In the genomic region with DNA sequence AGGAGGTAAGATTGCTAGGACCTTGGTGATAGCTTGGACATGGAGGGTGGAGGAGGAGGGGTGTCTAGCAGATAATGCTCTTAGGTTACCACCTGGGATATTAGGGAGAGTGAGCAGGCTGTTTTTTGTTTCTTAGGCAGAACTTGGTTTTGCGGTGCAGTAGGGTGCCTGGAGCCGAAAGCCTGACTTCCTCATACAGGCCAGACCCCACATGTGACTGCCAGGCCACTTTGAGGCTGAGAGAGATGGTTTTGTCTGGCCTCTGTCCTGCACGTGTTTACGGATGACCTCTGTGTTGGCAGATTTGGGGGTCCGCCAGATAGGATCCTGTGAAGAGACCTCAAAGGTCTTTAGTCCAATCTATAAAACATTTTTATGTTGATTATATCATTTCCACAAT, we compare ENCODE assay signal across 10 cellular contexts. TPM values are rescaled to one million over a fixed set of nuclear protein-coding genes. Genes with fewer than 3 reads are reported as not detected.
A peak's percentile ranks its signal among the peaks of the same experiment; 100 is the strongest.
DNase-seq lines count a peak whose midpoint lies in the region; ATAC-seq and TF ChIP-seq lines count a peak whose summit lies in the region.
"Not testable (repeated sequence)": the region's sequence is repeated elsewhere in the genome, so short reads cannot be mapped to it uniquely, and the experiment has no call there.
"Had no signal": no experiment of that assay in that cellular context is flagged by ENCODE, and none has a peak within 500 bp of the region (broad histone marks: within the 10 kb centered on the region; RNA-seq: fewer than 3 reads in every experiment).

No MANE protein-coding gene starts in this region.

- H3K4me1 Mint-ChIP-seq in HFFc6 (ENCODE audit: low read depth): peaks cover 19% of the 10 kb centered on the region
- peaks cover 6 to 14% (median 10%) of the 10 kb centered on the region in 3 donors for H3K4me1 Mint-ChIP-seq in T-cell
- H3K4me1 Mint-ChIP-seq in activated T-helper 1 cell treated with anti-CD3 and anti-CD28 coated beads, Interleukin-12 subunit alpha, Interleukin-12 subunit beta, Interleukin-2, Interleukin-4 antibody, amounts not matched to agents 30 ng/mL and 10 ng/mL and 1 ng/mL, durations not matched to agents 14 hours and 24 hours and 36 hours (ENCODE audit: low read depth): not testable (repeated sequence)
- peaks cover 5 to 10% (median 9%) of the 10 kb centered on the region in 7 donors for H3K4me1 Mint-ChIP-seq in naive thymus-derived CD4-positive, alpha-beta T cell

- not testable (repeated sequence) for H3K9me3 ChIP-seq in naive thymus-derived CD4-positive, alpha-beta T cell (ENCODE audit: control insufficient read depth in 2 of 3, low read length in 3 of 3)

- CTCF ChIA-PET in T-cell (lab: Charles Lee); naive thymus-derived CD4-positive, alpha-beta T cell (lab: Charles Lee): not testable (repeated sequence)

- H3K36me3 Mint-ChIP-seq in HFFc6 (ENCODE audit: low read depth); T-cell; activated T-helper 1 cell treated with anti-CD3 and anti-CD28 coated beads, Interleukin-12 subunit alpha, Interleukin-12 subunit beta, Interleukin-2, Interleukin-4 antibody, amounts not matched to agents 30 ng/mL and 10 ng/mL and 1 ng/mL, durations not matched to agents 14 hours and 24 hours and 36 hours (ENCODE audit: low read depth); naive thymus-derived CD4-positive, alpha-beta T cell: not testable (repeated sequence)

- H3K27me3 ChIP-seq in naive thymus-derived CD4-positive, alpha-beta T cell (ENCODE audit: control insufficient read depth in 2 of 2, insufficient read depth in 2 of 2, low read length in 2 of 2): not testable (repeated sequence)

- H3K36me3 ChIP-seq in naive thymus-derived CD4-positive, alpha-beta T cell (ENCODE audit: control insufficient read depth in 2 of 3, insufficient read depth in 3 of 3, low read length in 3 of 3): not testable (repeated sequence)

- POLR2A ChIA-PET in T-cell (lab: Charles Lee); naive thymus-derived CD4-positive, alpha-beta T cell (lab: Charles Lee): not testable (repeated sequence)

- H3K4me3 ChIP-seq in naive thymus-derived CD4-positive, alpha-beta T cell (ENCODE audit: low read length): not testable (repeated sequence)

- not testable (repeated sequence) for H3K4me1 ChIP-seq in naive thymus-derived CD4-positive, alpha-beta T cell (ENCODE audit: control insufficient read depth in 2 of 2, insufficient read depth in 2 of 2, low read length in 2 of 2)

- H3K4me3 Mint-ChIP-seq in HFFc6 (peak overlapping the region; percentile 34; the same call in 1 of the 2 replicates), T-cell (peak overlapping the region in 2 of 3 donors; percentile 11 to 24)
- H3K4me3 Mint-ChIP-seq in activated T-helper 1 cell treated with anti-CD3 and anti-CD28 coated beads, Interleukin-12 subunit alpha, Interleukin-12 subunit beta, Interleukin-2, Interleukin-4 antibody, amounts not matched to agents 30 ng/mL and 10 ng/mL and 1 ng/mL, durations not matched to agents 14 hours and 24 hours and 36 hours: peak overlapping the region; percentile 39
- peak overlapping the region in 6 of 10 donors; percentile 18 to 54 (median 43) for H3K4me3 Mint-ChIP-seq in naive thymus-derived CD4-positive, alpha-beta T cell

- DNase-seq in HFFc6; T-cell; activated T-helper 1 cell treated with anti-CD3 and anti-CD28 coated beads, Interleukin-12 subunit alpha, Interleukin-12 subunit beta, Interleukin-2, Interleukin-4 antibody, amounts not matched to agents 30 ng/mL and 10 ng/mL and 1 ng/mL, durations not matched to agents 14 hours and 24 hours and 36 hours (ENCODE audit: low spot score); naive thymus-derived CD4-positive, alpha-beta T cell: not testable (repeated sequence)
- peak; percentile 1 for DNase-seq in NOMO-1 treated with DMSO at 0.1 percent for 48 hours (lab: John Stamatoyannopoulos, UW; ENCODE audit: unreplicated experiment)
- DNase-seq in islet precursor cell: peak; percentile 10
- peak; percentile 78 for DNase-seq in posterior vena cava (ENCODE audit: low spot score)

- H3K9me3 Mint-ChIP-seq in HFFc6; T-cell; activated T-helper 1 cell treated with anti-CD3 and anti-CD28 coated beads, Interleukin-12 subunit alpha, Interleukin-12 subunit beta, Interleukin-2, Interleukin-4 antibody, amounts not matched to agents 30 ng/mL and 10 ng/mL and 1 ng/mL, durations not matched to agents 14 hours and 24 hours and 36 hours; naive thymus-derived CD4-positive, alpha-beta T cell: not testable (repeated sequence)

- H3K27me3 Mint-ChIP-seq in HFFc6 (ENCODE audit: insufficient read depth); T-cell; activated T-helper 1 cell treated with anti-CD3 and anti-CD28 coated beads, Interleukin-12 subunit alpha, Interleukin-12 subunit beta, Interleukin-2, Interleukin-4 antibody, amounts not matched to agents 30 ng/mL and 10 ng/mL and 1 ng/mL, durations not matched to agents 14 hours and 24 hours and 36 hours (ENCODE audit: insufficient read depth); naive thymus-derived CD4-positive, alpha-beta T cell: not testable (repeated sequence)

- not testable (repeated sequence) for ATAC-seq in T-cell (replicated peaks in 1 of 4); naive thymus-derived CD4-positive, alpha-beta T cell

- peak overlapping the region; percentile 24; the same call in 1 of the 2 replicates for H3K27ac Mint-ChIP-seq in HFFc6
- H3K27ac Mint-ChIP-seq in T-cell; activated T-helper 1 cell treated with anti-CD3 and anti-CD28 coated beads, Interleukin-12 subunit alpha, Interleukin-12 subunit beta, Interleukin-2, Interleukin-4 antibody, amounts not matched to agents 30 ng/mL and 10 ng/mL and 1 ng/mL, durations not matched to agents 14 hours and 24 hours and 36 hours; naive thymus-derived CD4-positive, alpha-beta T cell: not testable (repeated sequence)

- H3K27ac ChIP-seq in naive thymus-derived CD4-positive, alpha-beta T cell (ENCODE audit: low read depth, low read length): not testable (repeated sequence)

- TF ChIP-seq CTCF in HFFc6 (IDR thresholded peaks at IDR 0.05): not testable (repeated sequence)

- intact Hi-C loops in activated T-helper 1 cell treated with anti-CD3 and anti-CD28 coated beads, Interleukin-12 subunit alpha, Interleukin-12 subunit beta, Interleukin-2, Interleukin-4 antibody, amounts not matched to agents 30 ng/mL and 10 ng/mL and 1 ng/mL, durations not matched to agents 14 hours and 24 hours and 36 hours (cut with micrococcal nuclease); naive thymus-derived CD4-positive, alpha-beta T cell (cut with micrococcal nuclease); posterior vena cava (cut with DNase I): not testable (repeated sequence)

RNA-seq across cellular contexts. Expression of a gene that starts 1.9 kb away (rescaled TPM):
- 10 to 100 TPM; 14.8 to 18.9 (median 17.4) TPM for total RNA-seq in HFFc6 (2021; fragmentation: NEBNext Ultra II Directional; extraction: Animal tissue kit (Norgen Biotek cat#: 25700))
- total RNA-seq in T-cell (10 to 100 TPM; 60.3 to 70.9 (median 64.4) TPM), posterior vena cava (10 to 100 TPM; 15.9 to 19.2 TPM)
- total RNA-seq in activated T-helper 1 cell treated with anti-CD3 and anti-CD28 coated beads, Interleukin-12 subunit alpha, Interleukin-12 subunit beta, Interleukin-2, Interleukin-4 antibody, amounts not matched to agents 30 ng/mL and 10 ng/mL and 1 ng/mL, durations not matched to agents 14 hours and 24 hours and 36 hours: 30.7 and 41.3 TPM in 2 replicates
- 10 to 100 TPM; 40.8 to 81.7 (median 51.1) TPM for total RNA-seq in naive thymus-derived CD4-positive, alpha-beta T cell
- polyA plus RNA-seq in naive thymus-derived CD4-positive, alpha-beta T cell: 10 to 100 TPM; 24.3 to 32.1 TPM

RNA-seq across cellular contexts. Expression of a gene that starts 47.3 kb away (rescaled TPM):
- not detected for total RNA-seq in HFFc6 (2021; fragmentation: NEBNext Ultra II Directional; extraction: Animal tissue kit (Norgen Biotek cat#: 25700))
- total RNA-seq in T-cell (not detected), posterior vena cava (1 to 10 TPM in 1 of 2 donors, under 1 TPM in 1; 0.65 to 2.6 TPM)
- total RNA-seq in activated T-helper 1 cell treated with anti-CD3 and anti-CD28 coated beads, Interleukin-12 subunit alpha, Interleukin-12 subunit beta, Interleukin-2, Interleukin-4 antibody, amounts not matched to agents 30 ng/mL and 10 ng/mL and 1 ng/mL, durations not matched to agents 14 hours and 24 hours and 36 hours: not detected in 2 replicates
- total RNA-seq in naive thymus-derived CD4-positive, alpha-beta T cell: not detected
- not detected for polyA plus RNA-seq in naive thymus-derived CD4-positive, alpha-beta T cell
- total RNA-seq: CD4-positive, CD25-positive, alpha-beta regulatory T cell; Daoy; H7 had no signal
- polyA plus RNA-seq: CD4-positive, CD25-positive, alpha-beta regulatory T cell had no signal
